In the genomic region with DNA sequence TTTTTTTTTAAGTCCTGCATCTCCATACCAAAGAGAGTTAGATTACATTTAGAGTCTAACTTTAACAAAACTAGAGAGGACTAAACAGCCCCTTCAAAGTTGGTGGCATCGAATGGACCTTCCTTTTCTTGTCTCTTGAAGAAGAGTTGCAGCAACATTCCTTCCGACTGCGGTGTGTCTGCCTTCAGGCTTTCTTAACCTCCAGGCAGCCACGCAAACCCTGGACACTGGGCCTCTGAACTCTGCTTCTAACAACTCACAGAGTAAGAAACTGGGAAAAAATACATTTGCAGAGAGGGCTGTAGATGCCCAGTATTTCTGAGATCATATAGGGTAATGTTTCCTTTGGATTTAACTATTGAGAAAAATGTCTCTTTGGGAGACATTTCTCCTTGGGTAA, we compare ENCODE assay signal across 30 cellular contexts.
"Had no signal": no experiment of that assay in that cellular context is flagged by ENCODE, and none has a peak within 500 bp of the region (broad histone marks: within the 10 kb centered on the region; RNA-seq: fewer than 3 reads in every experiment).

No MANE protein-coding gene starts in this region.

- FAIRE-seq: bronchial epithelial cell, RCC 7860, TTC549 had no signal

- H3K4me3 ChIP-seq: ascending aorta, body of pancreas, MG63, SK-N-MC had no signal

- H3K9me3 Mint-ChIP-seq: activated naive CD8-positive, alpha-beta T cell treated with anti-CD3 and anti-CD28 coated beads, Interleukin-2, amount 50 U/mL, for 24 hours; activated T-cell treated with anti-CD3 and anti-CD28 coated beads, Interleukin-2, amount 50 U/mL, for 4 hours had no signal

- H3K4me3 Mint-ChIP-seq: activated CD4-positive, alpha-beta memory T cell treated with anti-CD3 and anti-CD28 coated beads for 36 hours; activated CD4-positive, alpha-beta T cell treated with anti-CD3 and anti-CD28 coated beads, Interleukin-2, amount 10 ng/mL, durations not matched to agents 7 days and 5 days; activated naive CD8-positive, alpha-beta T cell treated with anti-CD3 and anti-CD28 coated beads, Interleukin-2, amount 50 U/mL, for 24 hours; activated T-cell treated with anti-CD3 and anti-CD28 coated beads, Interleukin-2, amount 50 U/mL, for 4 hours; T-cell had no signal

- H3K27ac ChIP-seq: ascending aorta, body of pancreas, SK-N-MC had no signal

- ATAC-seq: activated naive CD4-positive, alpha-beta T cell treated with anti-CD3 and anti-CD28 coated beads, Interleukin-2, amount 50 U/mL, for 72 hours; activated naive CD8-positive, alpha-beta T cell treated with anti-CD3 and anti-CD28 coated beads, Interleukin-2, amount 50 U/mL, for 24 hours; activated T-cell treated with anti-CD3 and anti-CD28 coated beads, Interleukin-2, amount 50 U/mL, for 4 hours; body of pancreas; PC-3; T-cell had no signal

- H3K36me3 Mint-ChIP-seq: activated CD4-positive, alpha-beta memory T cell treated with anti-CD3 and anti-CD28 coated beads for 36 hours; activated naive CD4-positive, alpha-beta T cell treated with anti-CD3 and anti-CD28 coated beads, Interleukin-2, amount 50 U/mL, for 72 hours; T-cell had no signal

- H3K27me3 ChIP-seq: ascending aorta, body of pancreas, MG63 had no signal

- DNase-seq: activated CD4-positive, alpha-beta memory T cell treated with anti-CD3 and anti-CD28 coated beads for 36 hours; activated CD4-positive, alpha-beta T cell treated with anti-CD3 and anti-CD28 coated beads, Interleukin-2, amount 10 ng/mL, durations not matched to agents 7 days and 5 days; activated CD4-positive, CD25-positive, alpha-beta regulatory T cell; activated CD8-positive, alpha-beta memory T cell treated with anti-CD3 and anti-CD28 coated beads for 24 hours; activated effector memory CD4-positive, alpha-beta T cell treated with anti-CD3 and anti-CD28 coated beads, Interleukin-2, amount 50 U/mL, for 16 hours; activated naive CD4-positive, alpha-beta T cell treated with Interleukin-2 at 50 U/mL for 16 hours; activated naive CD8-positive, alpha-beta T cell treated with anti-CD3 and anti-CD28 coated beads, Interleukin-2, amount 50 U/mL, for 24 hours; activated T-cell treated with anti-CD3 and anti-CD28 coated beads, Interleukin-2, amount 50 U/mL, for 4 hours; amniotic stem cell; body of pancreas; central memory CD4-positive, alpha-beta T cell; MG63; MV-4-11; NCI-H1092 treated with DMSO at 0.1 percent for 48 hours; NCI-H1436; NCI-H187; NCI-H2081; NCI-H510A treated with DMSO at 0.1 percent for 48 hours; NCI-H69; NK-92 treated with Interleukin-12 subunit alpha and Interleukin-12 subunit beta, amount 100 ng/mL, for 24 hours; PC-3; T-cell; T-helper 2 cell; T1000 had no signal

- H3K9me3 ChIP-seq: ascending aorta, body of pancreas, MG63 had no signal

- H3K36me3 ChIP-seq: ascending aorta, MG63 had no signal

- H3K27me3 Mint-ChIP-seq: activated CD4-positive, alpha-beta memory T cell treated with anti-CD3 and anti-CD28 coated beads for 36 hours had no signal

- H3K4me1 Mint-ChIP-seq: activated CD4-positive, alpha-beta T cell treated with anti-CD3 and anti-CD28 coated beads, Interleukin-2, amount 10 ng/mL, durations not matched to agents 7 days and 5 days; activated naive CD8-positive, alpha-beta T cell treated with anti-CD3 and anti-CD28 coated beads, Interleukin-2, amount 50 U/mL, for 24 hours; T-cell had no signal

- H3K27ac Mint-ChIP-seq: activated CD4-positive, alpha-beta memory T cell treated with anti-CD3 and anti-CD28 coated beads for 36 hours; activated CD4-positive, alpha-beta T cell treated with anti-CD3 and anti-CD28 coated beads, Interleukin-2, amount 10 ng/mL, durations not matched to agents 7 days and 5 days; activated naive CD4-positive, alpha-beta T cell treated with anti-CD3 and anti-CD28 coated beads, Interleukin-2, amount 50 U/mL, for 72 hours; activated naive CD8-positive, alpha-beta T cell treated with anti-CD3 and anti-CD28 coated beads, Interleukin-2, amount 50 U/mL, for 24 hours; T-cell had no signal

- H3K4me1 ChIP-seq: ascending aorta, body of pancreas had no signal
